8 cellular contexts compared by ENCODE assay signal in genomic region chr2:195656131-195656858, GRCh38. TPM values are rescaled to one million over a fixed set of nuclear protein-coding genes. Genes with fewer than 3 reads are reported as not detected.
DNase-seq lines count a peak whose midpoint lies in the region; ATAC-seq and TF ChIP-seq lines count a peak whose summit lies in the region.

No MANE protein-coding gene starts in this region.

- H3K27me3 ChIP-seq in heart right ventricle = no peaks in the 10 kb centered on the region
- H3K27me3 ChIP-seq in iPS-18a (ENCODE audit: control insufficient read depth, insufficient read depth, low read length) = no peaks in the 10 kb centered on the region

- ATAC-seq in heart right ventricle (no peak), activated B cell treated with CpG ODN at 0.5 μM for 24 hours (ENCODE audit: low read depth) (peak; percentile 45), HG02884 (IDR thresholded peaks at IDR 0.05; ENCODE audit: unreplicated experiment) (no peak)
- ATAC-seq in stimulated activated naive CD8-positive, alpha-beta T cell treated with anti-CD3 and anti-CD28 coated beads, Interleukin-15, amount 100 ng/mL, for 72 hours = peak; percentile 54

- H3K27ac ChIP-seq in heart right ventricle (peak overlapping the region in 9 of 10 donors; percentile 56 to 99 (median 98)), iPS-18a (ENCODE audit: low read length) (peak overlapping the region; percentile 70)

- peak in 1 of 2 donors; percentile 31 for DNase-seq in heart right ventricle
- no peak for DNase-seq in cardiac septum (ENCODE audit: low spot score)
- DNase-seq in activated B cell treated with CpG ODN at 0.5 μM for 24 hours = no peak
- no peak for DNase-seq in stimulated activated naive CD8-positive, alpha-beta T cell treated with anti-CD3 and anti-CD28 coated beads, Interleukin-15, amount 100 ng/mL, for 72 hours
- DNase-seq in activated CD4-positive, CD25-positive, alpha-beta regulatory T cell treated with anti-CD3 and anti-CD28 coated beads, Interleukin-2, amount 50 U/mL, for 72 hours = no peak
- DNase-seq in NCI-H2081 (lab: John Stamatoyannopoulos, UW) = no peak

- no peaks in the 10 kb centered on the region for H3K9me3 Mint-ChIP-seq in activated B cell treated with CpG ODN at 0.5 μM for 24 hours
- H3K9me3 Mint-ChIP-seq in stimulated activated naive CD8-positive, alpha-beta T cell treated with anti-CD3 and anti-CD28 coated beads, Interleukin-15, amount 100 ng/mL, for 72 hours = peaks cover 0 to 4% of the 10 kb centered on the region in 2 donors

- intact Hi-C loops in heart right ventricle (cut with DNase I) = loop anchor here in 6 of 10 donors (5.0 to 10.0 kb wide), 6 partner anchors 69 to 409 kb away; partner anchors contain the start of gene DNAH7 (in 1 of the 6)
- intact Hi-C loops in cardiac septum (cut with DNase I) = loop anchor here (2.0 kb wide), 1 partner anchor 41 kb away; no protein-coding TSS in a partner anchor
- intact Hi-C loops in activated B cell treated with CpG ODN at 0.5 μM for 24 hours (cut with micrococcal nuclease) = loop anchor here (5.0 to 10.0 kb wide), 6 partner anchors 516 to 1859 kb away; partner anchors contain the start of genes CCDC150, COQ10B, MOB4 and STK17B

- peak overlapping the region; percentile 71 for H3K9ac ChIP-seq in iPS-18a (ENCODE audit: low read length)

- no peak for TF ChIP-seq CTCF in heart right ventricle (IDR thresholded peaks at IDR 0.05)
- no peak for TF ChIP-seq CTCF in activated B cell treated with CpG ODN at 0.5 μM for 24 hours (IDR thresholded peaks at IDR 0.05)

- H3K4me1 ChIP-seq in heart right ventricle = peaks cover 0 to 40% (median 27%) of the 10 kb centered on the region in 9 donors
- peaks cover 25% of the 10 kb centered on the region for H3K4me1 ChIP-seq in iPS-18a (ENCODE audit: control insufficient read depth, low read depth, low read length)

- peaks cover 69% of the 10 kb centered on the region for H3K4me1 Mint-ChIP-seq in activated B cell treated with CpG ODN at 0.5 μM for 24 hours
- H3K4me1 Mint-ChIP-seq in stimulated activated naive CD8-positive, alpha-beta T cell treated with anti-CD3 and anti-CD28 coated beads, Interleukin-15, amount 100 ng/mL, for 72 hours = peaks cover 29% of the 10 kb centered on the region

- peak overlapping the region; percentile 98 for H3K4me3 Mint-ChIP-seq in activated B cell treated with CpG ODN at 0.5 μM for 24 hours
- H3K4me3 Mint-ChIP-seq in stimulated activated naive CD8-positive, alpha-beta T cell treated with anti-CD3 and anti-CD28 coated beads, Interleukin-15, amount 100 ng/mL, for 72 hours = peak overlapping the region; percentile 90 to 97

- peaks cover 22% of the 10 kb centered on the region for H3K36me3 Mint-ChIP-seq in activated B cell treated with CpG ODN at 0.5 μM for 24 hours (ENCODE audit: low read depth)

- H3K4me3 ChIP-seq in heart right ventricle (peak overlapping the region; percentile 21 to 97 (median 86)), iPS-18a (ENCODE audit: low read length) (peak overlapping the region; percentile 86)

- POLR2A ChIA-PET in activated B cell treated with CpG ODN at 0.5 μM for 24 hours (lab: Charles Lee) = interaction anchor here (0.6 to 5.7 kb wide), 32 partner anchors 7 to 1859 kb away, joined by 3 to 202 read pairs (median 6); partner anchors contain the start of genes DNAH7, HSPD1, HSPE1 and STK17B

- no peaks in the 10 kb centered on the region for H3K36me3 ChIP-seq in heart right ventricle
- no peaks in the 10 kb centered on the region for H3K36me3 ChIP-seq in iPS-18a (ENCODE audit: control insufficient read depth, low read depth, low read length)

- WGBS in heart right ventricle, 2 donors = 35 to 38% methylated on average over 20 of the region's 20 CpGs

- H3K27me3 Mint-ChIP-seq in activated B cell treated with CpG ODN at 0.5 μM for 24 hours = no peaks in the 10 kb centered on the region
- no peaks in the 10 kb centered on the region for H3K27me3 Mint-ChIP-seq in stimulated activated naive CD8-positive, alpha-beta T cell treated with anti-CD3 and anti-CD28 coated beads, Interleukin-15, amount 100 ng/mL, for 72 hours

- CTCF ChIA-PET in activated B cell treated with CpG ODN at 0.5 μM for 24 hours (lab: Charles Lee) = interaction anchor here (0.7 to 5.5 kb wide), 10 partner anchors 11 to 158 kb away, joined by 3 to 221 read pairs (median 4); no protein-coding TSS in a partner anchor

- peak overlapping the region; percentile 99 for H3K27ac Mint-ChIP-seq in activated B cell treated with CpG ODN at 0.5 μM for 24 hours
- peak overlapping the region; percentile 99 to 100 for H3K27ac Mint-ChIP-seq in stimulated activated naive CD8-positive, alpha-beta T cell treated with anti-CD3 and anti-CD28 coated beads, Interleukin-15, amount 100 ng/mL, for 72 hours

- H3K9me3 ChIP-seq in heart right ventricle (no peaks in the 10 kb centered on the region), iPS-18a (ENCODE audit: control insufficient read depth, low read depth, low read length) (no peaks in the 10 kb centered on the region)

RNA-seq across cellular contexts. Expression of gene SLC39A10, which starts 0.7 kb away (rescaled TPM):
- total RNA-seq in heart right ventricle (10 to 100 TPM in 3 of 10 donors, 1 to 10 TPM in 7; 7.5 to 12.9 (median 9.0) TPM), cardiac septum (21.5 TPM), activated B cell treated with CpG ODN at 0.5 μM for 24 hours (45.7 and 52.3 TPM in 2 replicates)
- 1 to 10 TPM; 5.9 to 6.1 TPM for polyA plus RNA-seq in heart right ventricle

Comparison
In these comparisons a context has a peak if more than half of its experiments do, and no peak if none do; other contexts are left out.
1. ATAC-seq: peak in activated B cell treated with CpG ODN at 0.5 μM for 24 hours (single experiment) and stimulated activated naive CD8-positive, alpha-beta T cell treated with anti-CD3 and anti-CD28 coated beads, Interleukin-15, amount 100 ng/mL, for 72 hours (single experiment); none in heart right ventricle (0 of 8) and HG02884 (single experiment).